In the genomic region with DNA sequence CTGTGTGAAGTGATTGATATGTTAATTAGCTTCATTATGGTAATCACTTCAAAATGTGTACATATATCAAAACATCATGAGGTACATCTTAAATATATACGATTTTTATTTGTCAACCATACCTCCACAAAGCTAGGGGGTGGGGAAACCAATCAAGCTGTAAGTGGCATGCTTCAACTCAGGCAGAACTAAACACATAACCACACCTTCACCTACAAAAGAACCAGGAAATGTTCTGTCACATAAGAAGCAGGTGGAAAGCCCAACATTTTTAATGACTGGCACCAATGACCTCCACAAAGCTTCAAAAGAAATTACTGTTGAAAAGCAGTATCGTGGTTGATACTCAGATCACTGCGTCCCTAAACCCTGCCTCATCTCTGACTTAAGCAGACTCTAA, we compare ENCODE assay signal across 14 cellular contexts.
DNase-seq lines count a peak whose midpoint lies in the region; ATAC-seq and TF ChIP-seq lines count a peak whose summit lies in the region.
"Had no signal": no experiment of that assay in that cellular context is flagged by ENCODE, and none has a peak within 500 bp of the region (broad histone marks: within the 10 kb centered on the region; RNA-seq: fewer than 3 reads in every experiment).

No MANE protein-coding gene starts in this region.

- peak; percentile 80 for DNase-seq in DMS153 treated with DMSO at 0.1 percent for 48 hours (lab: John Stamatoyannopoulos, UW; ENCODE audit: unreplicated experiment)
- DNase-seq in NCI-H187 treated with DMSO at 0.1 percent for 48 hours (lab: John Stamatoyannopoulos, UW), result peak; percentile 49
- DNase-seq in NCI-H748 treated with DMSO at 0.1 percent for 48 hours (lab: John Stamatoyannopoulos, UW), result peak; percentile 84
- DNase-seq in mucosa of descending colon, result peak in 1 of 3 donors; percentile 5
- DNase-seq in C1 segment of cervical spinal cord (lab: John Stamatoyannopoulos, UW), result no peak
- no peak for DNase-seq in hypothalamus (lab: John Stamatoyannopoulos, UW)
- DNase-seq: ACHN; Calu3; CD4-positive, alpha-beta T cell; IMR-90 had no signal

- TF ChIP-seq CTCF in mucosa of descending colon (IDR thresholded peaks at IDR 0.05), result no peak

- peak; percentile 90 for ATAC-seq in mucosa of descending colon
- ATAC-seq in GM19395 (IDR thresholded peaks at IDR 0.05; ENCODE audit: unreplicated experiment), result no peak
- ATAC-seq: GM12878 had no signal

- intact Hi-C loops in mucosa of descending colon (cut with DNase I, micrococcal nuclease), result no loop called here

- H3K9me3 ChIP-seq in mucosa of descending colon, result no peaks in the 10 kb centered on the region
- H3K9me3 ChIP-seq: HAP-1 had no signal

- H3K4me1 ChIP-seq in mucosa of descending colon (ENCODE audit: low read depth), result peaks cover 4% of the 10 kb centered on the region
- H3K4me1 ChIP-seq: BLaER1 treated with 17β-estradiol and CSF1 and Interleukin-3, amounts not matched to agents 10 nM and 100 nM; HAP-1 had no signal

- no peak overlapping the region for H3K4me3 ChIP-seq in mucosa of descending colon
- H3K4me3 ChIP-seq: BLaER1 treated with 17β-estradiol and CSF1 and Interleukin-3, amounts not matched to agents 10 nM and 100 nM; GM12878; HAP-1 had no signal

- H3K36me3 ChIP-seq in mucosa of descending colon (ENCODE audit: low read depth), result no peaks in the 10 kb centered on the region
- H3K36me3 ChIP-seq: BLaER1 treated with 17β-estradiol and CSF1 and Interleukin-3, amounts not matched to agents 10 nM and 100 nM; HAP-1 had no signal

Comparison
In these comparisons a context has a peak if more than half of its experiments do, and no peak if none do; other contexts are left out.
1. DNase-seq: peak in DMS153 treated with DMSO at 0.1 percent for 48 hours (single experiment), NCI-H187 treated with DMSO at 0.1 percent for 48 hours (single experiment) and NCI-H748 treated with DMSO at 0.1 percent for 48 hours (single experiment); none in C1 segment of cervical spinal cord (0 of 14) and hypothalamus (0 of 51).